In the genomic region with DNA sequence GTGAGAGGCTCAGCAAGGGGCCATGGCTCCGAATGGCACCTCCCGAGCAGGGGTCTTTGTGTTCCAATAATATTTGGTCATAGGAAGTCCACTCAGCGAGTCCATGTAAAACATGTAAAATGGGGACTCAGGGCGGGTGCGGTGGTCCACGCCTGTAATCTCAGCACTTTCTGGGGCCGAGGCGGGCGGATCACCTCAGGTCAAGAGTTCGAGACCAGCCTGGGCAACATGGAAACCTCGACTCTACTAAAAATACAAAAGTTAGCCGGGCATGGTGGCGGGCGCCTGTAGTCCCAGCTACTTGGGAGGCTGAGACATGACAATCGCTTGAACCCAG, we compare ENCODE assay signal across 1 cellular context.
TF ChIP-seq lines count a peak whose summit lies in the region.

No MANE protein-coding gene starts in this region.

TF ChIP-seq in WTC11, 78 proteins besides CTCF, POLR2A, EP300 and RAD21:
- TF ChIP-seq FOXK1 (CRISPR knock-in tag; IDR thresholded peaks at IDR 0.05), result no peak
- TF ChIP-seq ZNF232 (CRISPR knock-in tag; IDR thresholded peaks at IDR 0.05), result no peak
- TF ChIP-seq, protein P1, sequence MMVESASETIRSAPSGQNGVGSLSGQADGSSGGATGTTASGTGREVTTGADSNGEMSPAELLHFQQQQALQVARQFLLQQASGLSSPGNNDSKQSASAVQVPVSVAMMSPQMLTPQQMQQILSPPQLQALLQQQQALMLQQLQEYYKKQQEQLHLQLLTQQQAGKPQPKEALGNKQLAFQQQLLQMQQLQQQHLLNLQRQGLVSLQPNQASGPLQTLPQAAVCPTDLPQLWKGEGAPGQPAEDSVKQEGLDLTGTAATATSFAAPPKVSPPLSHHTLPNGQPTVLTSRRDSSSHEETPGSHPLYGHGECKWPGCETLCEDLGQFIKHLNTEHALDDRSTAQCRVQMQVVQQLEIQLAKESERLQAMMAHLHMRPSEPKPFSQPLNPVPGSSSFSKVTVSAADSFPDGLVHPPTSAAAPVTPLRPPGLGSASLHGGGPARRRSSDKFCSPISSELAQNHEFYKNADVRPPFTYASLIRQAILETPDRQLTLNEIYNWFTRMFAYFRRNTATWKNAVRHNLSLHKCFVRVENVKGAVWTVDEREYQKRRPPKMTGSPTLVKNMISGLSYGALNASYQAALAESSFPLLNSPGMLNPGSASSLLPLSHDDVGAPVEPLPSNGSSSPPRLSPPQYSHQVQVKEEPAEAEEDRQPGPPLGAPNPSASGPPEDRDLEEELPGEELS (CRISPR knock-in tag; IDR thresholded peaks at IDR 0.05), result no peak
- no peak for TF ChIP-seq NR3C1 (CRISPR knock-in tag; conservative IDR thresholded peaks at IDR 0.05; ENCODE audit: low read depth)
- TF ChIP-seq, protein P2, sequence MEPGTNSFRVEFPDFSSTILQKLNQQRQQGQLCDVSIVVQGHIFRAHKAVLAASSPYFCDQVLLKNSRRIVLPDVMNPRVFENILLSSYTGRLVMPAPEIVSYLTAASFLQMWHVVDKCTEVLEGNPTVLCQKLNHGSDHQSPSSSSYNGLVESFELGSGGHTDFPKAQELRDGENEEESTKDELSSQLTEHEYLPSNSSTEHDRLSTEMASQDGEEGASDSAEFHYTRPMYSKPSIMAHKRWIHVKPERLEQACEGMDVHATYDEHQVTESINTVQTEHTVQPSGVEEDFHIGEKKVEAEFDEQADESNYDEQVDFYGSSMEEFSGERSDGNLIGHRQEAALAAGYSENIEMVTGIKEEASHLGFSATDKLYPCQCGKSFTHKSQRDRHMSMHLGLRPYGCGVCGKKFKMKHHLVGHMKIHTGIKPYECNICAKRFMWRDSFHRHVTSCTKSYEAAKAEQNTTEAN (CRISPR knock-in tag; IDR thresholded peaks at IDR 0.05), result no peak
- no peak for TF ChIP-seq NFYB (CRISPR knock-in tag; conservative IDR thresholded peaks at IDR 0.05; ENCODE audit: low read depth)
- TF ChIP-seq IRF2 (CRISPR knock-in tag; IDR thresholded peaks at IDR 0.05; ENCODE audit: borderline replicate concordance, low read depth), result no peak
- TF ChIP-seq ZNF219 (CRISPR knock-in tag; IDR thresholded peaks at IDR 0.05; ENCODE audit: borderline replicate concordance), result no peak
- TF ChIP-seq, protein P3, sequence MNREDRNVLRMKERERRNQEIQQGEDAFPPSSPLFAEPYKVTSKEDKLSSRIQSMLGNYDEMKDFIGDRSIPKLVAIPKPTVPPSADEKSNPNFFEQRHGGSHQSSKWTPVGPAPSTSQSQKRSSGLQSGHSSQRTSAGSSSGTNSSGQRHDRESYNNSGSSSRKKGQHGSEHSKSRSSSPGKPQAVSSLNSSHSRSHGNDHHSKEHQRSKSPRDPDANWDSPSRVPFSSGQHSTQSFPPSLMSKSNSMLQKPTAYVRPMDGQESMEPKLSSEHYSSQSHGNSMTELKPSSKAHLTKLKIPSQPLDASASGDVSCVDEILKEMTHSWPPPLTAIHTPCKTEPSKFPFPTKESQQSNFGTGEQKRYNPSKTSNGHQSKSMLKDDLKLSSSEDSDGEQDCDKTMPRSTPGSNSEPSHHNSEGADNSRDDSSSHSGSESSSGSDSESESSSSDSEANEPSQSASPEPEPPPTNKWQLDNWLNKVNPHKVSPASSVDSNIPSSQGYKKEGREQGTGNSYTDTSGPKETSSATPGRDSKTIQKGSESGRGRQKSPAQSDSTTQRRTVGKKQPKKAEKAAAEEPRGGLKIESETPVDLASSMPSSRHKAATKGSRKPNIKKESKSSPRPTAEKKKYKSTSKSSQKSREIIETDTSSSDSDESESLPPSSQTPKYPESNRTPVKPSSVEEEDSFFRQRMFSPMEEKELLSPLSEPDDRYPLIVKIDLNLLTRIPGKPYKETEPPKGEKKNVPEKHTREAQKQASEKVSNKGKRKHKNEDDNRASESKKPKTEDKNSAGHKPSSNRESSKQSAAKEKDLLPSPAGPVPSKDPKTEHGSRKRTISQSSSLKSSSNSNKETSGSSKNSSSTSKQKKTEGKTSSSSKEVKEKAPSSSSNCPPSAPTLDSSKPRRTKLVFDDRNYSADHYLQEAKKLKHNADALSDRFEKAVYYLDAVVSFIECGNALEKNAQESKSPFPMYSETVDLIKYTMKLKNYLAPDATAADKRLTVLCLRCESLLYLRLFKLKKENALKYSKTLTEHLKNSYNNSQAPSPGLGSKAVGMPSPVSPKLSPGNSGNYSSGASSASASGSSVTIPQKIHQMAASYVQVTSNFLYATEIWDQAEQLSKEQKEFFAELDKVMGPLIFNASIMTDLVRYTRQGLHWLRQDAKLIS (CRISPR knock-in tag; IDR thresholded peaks at IDR 0.05; ENCODE audit: borderline replicate concordance), result no peak
- TF ChIP-seq GTF2I (CRISPR knock-in tag; conservative IDR thresholded peaks at IDR 0.05), result no peak
- TF ChIP-seq ZNF317 (CRISPR knock-in tag; IDR thresholded peaks at IDR 0.05; ENCODE audit: borderline replicate concordance, low read depth), result no peak
- TF ChIP-seq NR2C2 (CRISPR knock-in tag; IDR thresholded peaks at IDR 0.05), result no peak
- TF ChIP-seq ZNF138 (CRISPR knock-in tag; conservative IDR thresholded peaks at IDR 0.05), result no peak
- TF ChIP-seq, protein P4, sequence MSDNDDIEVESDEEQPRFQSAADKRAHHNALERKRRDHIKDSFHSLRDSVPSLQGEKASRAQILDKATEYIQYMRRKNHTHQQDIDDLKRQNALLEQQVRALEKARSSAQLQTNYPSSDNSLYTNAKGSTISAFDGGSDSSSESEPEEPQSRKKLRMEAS (CRISPR knock-in tag; IDR thresholded peaks at IDR 0.05), result no peak
- TF ChIP-seq, protein P5, sequence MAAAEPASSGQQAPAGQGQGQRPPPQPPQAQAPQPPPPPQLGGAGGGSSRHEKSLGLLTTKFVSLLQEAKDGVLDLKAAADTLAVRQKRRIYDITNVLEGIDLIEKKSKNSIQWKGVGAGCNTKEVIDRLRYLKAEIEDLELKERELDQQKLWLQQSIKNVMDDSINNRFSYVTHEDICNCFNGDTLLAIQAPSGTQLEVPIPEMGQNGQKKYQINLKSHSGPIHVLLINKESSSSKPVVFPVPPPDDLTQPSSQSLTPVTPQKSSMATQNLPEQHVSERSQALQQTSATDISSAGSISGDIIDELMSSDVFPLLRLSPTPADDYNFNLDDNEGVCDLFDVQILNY (CRISPR knock-in tag; IDR thresholded peaks at IDR 0.05), result no peak
- no peak for TF ChIP-seq MXD4 (CRISPR knock-in tag; IDR thresholded peaks at IDR 0.05; ENCODE audit: borderline replicate concordance)
